ENCODE assay signal across 10 cellular contexts in genomic region chr10:103793920-103794883, GRCh38.
A peak's percentile ranks its signal among the peaks of the same experiment; 100 is the strongest.
DNase-seq lines count a peak whose midpoint lies in the region; ATAC-seq and TF ChIP-seq lines count a peak whose summit lies in the region.
"Had no signal": no experiment of that assay in that cellular context is flagged by ENCODE, and none has a peak within 500 bp of the region (broad histone marks: within the 10 kb centered on the region; RNA-seq: fewer than 3 reads in every experiment).

No MANE protein-coding gene starts in this region.

- peak; percentile 84 for ATAC-seq in left lung

- H3K27ac ChIP-seq in RWPE1 (peak overlapping the region; percentile 55), left lung (peak overlapping the region; percentile 62 to 73)

- H3K4me3 Mint-ChIP-seq in type B pancreatic cell = peak overlapping the region; percentile 24

- DNase-seq in NCI-H345 (lab: John Stamatoyannopoulos, UW) (peak; percentile 19), NCI-H345 treated with DMSO at 0.1 percent for 48 hours (lab: John Stamatoyannopoulos, UW; ENCODE audit: unreplicated experiment) (no peak), RWPE1 (ENCODE audit: low spot score) (no peak), left lung (peak in 1 of 2 donors; percentile 77), type B pancreatic cell (ENCODE audit: extremely low spot score, unreplicated experiment) (no peak), RPMI8226 (no peak), middle frontal gyrus (ENCODE audit: extremely low spot score, low spot score) (no peak), NCI-H524 treated with DMSO at 0.1 percent for 48 hours (lab: John Stamatoyannopoulos, UW) (no peak)
- DNase-seq: effector CD4-positive, alpha-beta T cell; mesendoderm had no signal

- no peaks in the 10 kb centered on the region for H3K9me3 Mint-ChIP-seq in type B pancreatic cell

- H3K27me3 Mint-ChIP-seq in type B pancreatic cell = no peaks in the 10 kb centered on the region

- no peaks in the 10 kb centered on the region for H3K36me3 ChIP-seq in left lung

- H3K4me1 ChIP-seq in left lung = peaks cover 12 to 15% of the 10 kb centered on the region in 2 donors

- intact Hi-C loops in left lung (cut with DNase I) = no loop called here

- H3K36me3 Mint-ChIP-seq in type B pancreatic cell = peaks cover 10% of the 10 kb centered on the region

- TF ChIP-seq CTCF in RWPE1 (conservative IDR thresholded peaks at IDR 0.05; ENCODE audit: low read depth) (no peak), left lung (IDR thresholded peaks at IDR 0.05) (no peak), type B pancreatic cell (conservative IDR thresholded peaks at IDR 0.05) (no peak)

- CTCF ChIA-PET in RWPE1 (lab: Yijun Ruan, JAX) = interaction anchor here (0.5 to 1.0 kb wide), 3 partner anchors 13 to 563 kb away, joined by 3 to 8 read pairs (median 4); no protein-coding TSS in a partner anchor

- H3K4me1 Mint-ChIP-seq in type B pancreatic cell (ENCODE audit: unreplicated experiment) = peaks cover 45% of the 10 kb centered on the region

- no peaks in the 10 kb centered on the region for H3K9me3 ChIP-seq in left lung

- H3K27ac Mint-ChIP-seq in type B pancreatic cell = peak overlapping the region; percentile 80

- no peaks in the 10 kb centered on the region for H3K27me3 ChIP-seq in left lung

- H3K4me3 ChIP-seq in left lung = no peak overlapping the region

- POLR2A ChIA-PET in RWPE1 (lab: Yijun Ruan, JAX; ENCODE audit: low non-redundant PET) = interaction anchor here (0.9 kb wide), 1 partner anchor 35 kb away, joined by 3 read pairs; no protein-coding TSS in a partner anchor
